ENCODE assay signal across 10 cellular contexts in genomic region chr7:47647213-47647985, GRCh38.
A peak's percentile ranks its signal among the peaks of the same experiment; 100 is the strongest.
DNase-seq lines count a peak whose midpoint lies in the region; ATAC-seq and TF ChIP-seq lines count a peak whose summit lies in the region.
"Had no signal": no experiment of that assay in that cellular context is flagged by ENCODE, and none has a peak within 500 bp of the region (broad histone marks: within the 10 kb centered on the region; RNA-seq: fewer than 3 reads in every experiment).

No MANE protein-coding gene starts in this region.

- peak overlapping the region; percentile 90 for H3K27ac ChIP-seq in MM.1S (ENCODE audit: low read length)
- H3K27ac ChIP-seq in colonic mucosa, result no peak overlapping the region
- no peak overlapping the region for H3K27ac ChIP-seq in stomach
- H3K27ac ChIP-seq in gastroesophageal sphincter, result no peak overlapping the region
- H3K27ac ChIP-seq: SK-N-MC had no signal

- TF ChIP-seq CTCF in MM.1S (IDR thresholded peaks at IDR 0.05; ENCODE audit: low read length), result no peak
- TF ChIP-seq CTCF in colonic mucosa (IDR thresholded peaks at IDR 0.05), result no peak
- no peak for TF ChIP-seq CTCF in stomach (IDR thresholded peaks at IDR 0.05)
- TF ChIP-seq CTCF in gastroesophageal sphincter (IDR thresholded peaks at IDR 0.05), result no peak

- no peak for TF ChIP-seq POLR2A in stomach (IDR thresholded peaks at IDR 0.05)
- TF ChIP-seq POLR2A in gastroesophageal sphincter (IDR thresholded peaks at IDR 0.05), result no peak

- H3K9me3 ChIP-seq in MM.1S (replicated peaks; ENCODE audit: insufficient read depth, low read length), result no peaks in the 10 kb centered on the region
- no peaks in the 10 kb centered on the region for H3K9me3 ChIP-seq in colonic mucosa
- H3K9me3 ChIP-seq in stomach, result peaks cover 0 to 8% (median 0%) of the 10 kb centered on the region in 4 donors
- H3K9me3 ChIP-seq in gastroesophageal sphincter, result peaks cover 0 to 3% (median 0%) of the 10 kb centered on the region in 3 donors
- H3K9me3 ChIP-seq: upper lobe of left lung had no signal

- peak; percentile 72 for ATAC-seq in GM19455 (IDR thresholded peaks at IDR 0.05; ENCODE audit: unreplicated experiment)
- no peak for ATAC-seq in gastroesophageal sphincter
- no peak for ATAC-seq in HG02938 (IDR thresholded peaks at IDR 0.05; ENCODE audit: unreplicated experiment)

- H3K4me3 ChIP-seq in MM.1S (ENCODE audit: low read length) (no peak overlapping the region; the same call in 1 of the 2 replicates), colonic mucosa (no peak overlapping the region), stomach (no peak overlapping the region), gastroesophageal sphincter (no peak overlapping the region)
- H3K4me3 ChIP-seq: SK-N-MC, upper lobe of left lung had no signal

- no peaks in the 10 kb centered on the region for H3K9me2 ChIP-seq in MM.1S (replicated peaks; ENCODE audit: insufficient read depth, low read length)

- peaks cover 30% of the 10 kb centered on the region for H3K4me1 ChIP-seq in MM.1S (ENCODE audit: low read length)
- no peaks in the 10 kb centered on the region for H3K4me1 ChIP-seq in colonic mucosa
- peaks cover 0 to 11% (median 4%) of the 10 kb centered on the region in 4 donors for H3K4me1 ChIP-seq in stomach
- H3K4me1 ChIP-seq in gastroesophageal sphincter, result peaks cover 0 to 12% (median 7%) of the 10 kb centered on the region in 3 donors

- WGBS in stomach, 5 donors, result 65 to 74% (median 68%) methylated on average over 7 to 8 of the region's 8 CpGs
- 70 to 89% methylated on average over 4 to 5 of the region's 8 CpGs for WGBS in gastroesophageal sphincter (ENCODE audit: low coverage in 1 of 2), 2 donors

- H3K27me3 ChIP-seq in MM.1S (replicated peaks; ENCODE audit: insufficient read depth, low read length), result no peaks in the 10 kb centered on the region
- no peaks in the 10 kb centered on the region for H3K27me3 ChIP-seq in colonic mucosa
- H3K27me3 ChIP-seq in stomach, result no peaks in the 10 kb centered on the region
- no peaks in the 10 kb centered on the region for H3K27me3 ChIP-seq in gastroesophageal sphincter
- H3K27me3 ChIP-seq: upper lobe of left lung had no signal

- no peaks in the 10 kb centered on the region for H4K20me1 ChIP-seq in MM.1S (ENCODE audit: insufficient read depth, low read length)

- H2AFZ ChIP-seq in MM.1S (ENCODE audit: low read length), result peak overlapping the region; percentile 32

- no peaks in the 10 kb centered on the region for H3K36me3 ChIP-seq in MM.1S (replicated peaks; ENCODE audit: insufficient read depth, low read length)
- no peaks in the 10 kb centered on the region for H3K36me3 ChIP-seq in colonic mucosa
- H3K36me3 ChIP-seq in stomach, result no peaks in the 10 kb centered on the region
- no peaks in the 10 kb centered on the region for H3K36me3 ChIP-seq in gastroesophageal sphincter
- H3K36me3 ChIP-seq: upper lobe of left lung had no signal

- DNase-seq in G401 (ENCODE audit: low spot score), result peak; percentile 79
- DNase-seq in MM.1S, result peak; percentile 97
- DNase-seq in islet precursor cell, result peak; percentile 71
- no peak for DNase-seq in colonic mucosa
- DNase-seq in stomach, result no peak
- DNase-seq: upper lobe of left lung had no signal

- in situ Hi-C loops in G401 (cut with HindIII; ENCODE audit: low sequenced_read_pairs), result no loop called here

- H3F3A ChIP-seq in MM.1S (ENCODE audit: insufficient read depth, low read length), result peaks cover 18% of the 10 kb centered on the region

- peak overlapping the region; percentile 55 for H3K4me2 ChIP-seq in MM.1S (ENCODE audit: low read depth, low read length)

- peak overlapping the region; percentile 39 for H3K9ac ChIP-seq in MM.1S (ENCODE audit: low read length)
- H3K9ac ChIP-seq in colonic mucosa (ENCODE audit: low read depth in 2 of 2, low read length in 2 of 2), result no peak overlapping the region

- H3K79me2 ChIP-seq in MM.1S (ENCODE audit: low read length), result no peaks in the 10 kb centered on the region

- TF ChIP-seq EP300 in stomach (IDR thresholded peaks at IDR 0.05) (no peak), gastroesophageal sphincter (IDR thresholded peaks at IDR 0.05) (no peak)

- intact Hi-C loops in colonic mucosa (cut with DNase I) (no loop called here), stomach (cut with DNase I; ENCODE audit: low total_unique reads) (no loop called here)

Comparison
In these comparisons a context has a peak if more than half of its experiments do, and no peak if none do; other contexts are left out.
1. DNase-seq: peak in G401 (single experiment), MM.1S (single experiment) and islet precursor cell (single experiment); none in colonic mucosa (single experiment) and stomach (single experiment).